1 cellular context compared by ENCODE assay signal in genomic region chr21:44870748-44871495, GRCh38.
TF ChIP-seq lines count a peak whose summit lies in the region.

No MANE protein-coding gene starts in this region.

TF ChIP-seq in HCT116, 20 proteins besides CTCF, POLR2A, EP300 and RAD21 (continued from another document):
- TF ChIP-seq, protein P1, sequence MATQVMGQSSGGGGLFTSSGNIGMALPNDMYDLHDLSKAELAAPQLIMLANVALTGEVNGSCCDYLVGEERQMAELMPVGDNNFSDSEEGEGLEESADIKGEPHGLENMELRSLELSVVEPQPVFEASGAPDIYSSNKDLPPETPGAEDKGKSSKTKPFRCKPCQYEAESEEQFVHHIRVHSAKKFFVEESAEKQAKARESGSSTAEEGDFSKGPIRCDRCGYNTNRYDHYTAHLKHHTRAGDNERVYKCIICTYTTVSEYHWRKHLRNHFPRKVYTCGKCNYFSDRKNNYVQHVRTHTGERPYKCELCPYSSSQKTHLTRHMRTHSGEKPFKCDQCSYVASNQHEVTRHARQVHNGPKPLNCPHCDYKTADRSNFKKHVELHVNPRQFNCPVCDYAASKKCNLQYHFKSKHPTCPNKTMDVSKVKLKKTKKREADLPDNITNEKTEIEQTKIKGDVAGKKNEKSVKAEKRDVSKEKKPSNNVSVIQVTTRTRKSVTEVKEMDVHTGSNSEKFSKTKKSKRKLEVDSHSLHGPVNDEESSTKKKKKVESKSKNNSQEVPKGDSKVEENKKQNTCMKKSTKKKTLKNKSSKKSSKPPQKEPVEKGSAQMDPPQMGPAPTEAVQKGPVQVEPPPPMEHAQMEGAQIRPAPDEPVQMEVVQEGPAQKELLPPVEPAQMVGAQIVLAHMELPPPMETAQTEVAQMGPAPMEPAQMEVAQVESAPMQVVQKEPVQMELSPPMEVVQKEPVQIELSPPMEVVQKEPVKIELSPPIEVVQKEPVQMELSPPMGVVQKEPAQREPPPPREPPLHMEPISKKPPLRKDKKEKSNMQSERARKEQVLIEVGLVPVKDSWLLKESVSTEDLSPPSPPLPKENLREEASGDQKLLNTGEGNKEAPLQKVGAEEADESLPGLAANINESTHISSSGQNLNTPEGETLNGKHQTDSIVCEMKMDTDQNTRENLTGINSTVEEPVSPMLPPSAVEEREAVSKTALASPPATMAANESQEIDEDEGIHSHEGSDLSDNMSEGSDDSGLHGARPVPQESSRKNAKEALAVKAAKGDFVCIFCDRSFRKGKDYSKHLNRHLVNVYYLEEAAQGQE (IDR thresholded peaks at IDR 0.05; ENCODE audit: low read depth), result no peak
- TF ChIP-seq FOSL1 (IDR thresholded peaks at IDR 0.05; ENCODE audit: low read depth), result no peak
